ENCODE assay signal across 16 cellular contexts in genomic region chr4:75142377-75142776, GRCh38.
DNase-seq lines count a peak whose midpoint lies in the region; ATAC-seq and TF ChIP-seq lines count a peak whose summit lies in the region.
"Had no signal": no experiment of that assay in that cellular context is flagged by ENCODE, and none has a peak within 500 bp of the region (broad histone marks: within the 10 kb centered on the region; RNA-seq: fewer than 3 reads in every experiment).

No MANE protein-coding gene starts in this region.

- POLR2A ChIA-PET in IMR-90 (lab: Charles Lee; ENCODE audit: unreplicated experiment) = no interaction called here

- dilution Hi-C loops in IMR-90 (cut with HindIII; ENCODE audit: low sequenced_read_pairs, unreplicated experiment) = no loop called here

- H3K36me3 ChIP-seq in IMR-90 (ENCODE audit: control insufficient read depth, insufficient read depth, low read length) (no peaks in the 10 kb centered on the region), adipocyte (ENCODE audit: control insufficient read depth, insufficient read depth, low read length, severe bottlenecking) (no peaks in the 10 kb centered on the region), tibial artery (no peaks in the 10 kb centered on the region), prostate gland (no peaks in the 10 kb centered on the region)
- H3K36me3 ChIP-seq: SJCRH30, tibial nerve had no signal

- no peak overlapping the region for H4K91ac ChIP-seq in IMR-90 (ENCODE audit: insufficient read depth, low read depth, low read length)

- H3K18ac ChIP-seq in IMR-90 (ENCODE audit: low read depth, low read length) = no peak overlapping the region

- no peak overlapping the region for H2BK15ac ChIP-seq in IMR-90 (ENCODE audit: low read depth, low read length)

- H4K8ac ChIP-seq in IMR-90 (ENCODE audit: low read depth in 2 of 2, low read length in 2 of 2) = no peak overlapping the region

- no peak overlapping the region for H3K4me3 ChIP-seq in IMR-90 (ENCODE audit: insufficient read depth, low read depth, low read length)
- peak overlapping the region; percentile 24 for H3K4me3 ChIP-seq in adipocyte (ENCODE audit: low read length)
- H3K4me3 ChIP-seq in tibial artery = no peak overlapping the region
- H3K4me3 ChIP-seq in prostate gland = no peak overlapping the region
- H3K4me3 ChIP-seq: SJCRH30, tibial nerve had no signal

- H3K56ac ChIP-seq in IMR-90 (ENCODE audit: extremely low read depth, insufficient read depth, low read length) = no peak overlapping the region

- H3K9me1 ChIP-seq in IMR-90 (ENCODE audit: insufficient read depth, low read length) = no peaks in the 10 kb centered on the region

- no peaks in the 10 kb centered on the region for H3K9me3 ChIP-seq in IMR-90 (ENCODE audit: control insufficient read depth, insufficient read depth, low read length)
- no peaks in the 10 kb centered on the region for H3K9me3 ChIP-seq in adipocyte (ENCODE audit: control insufficient read depth, low read length)
- no peaks in the 10 kb centered on the region for H3K9me3 ChIP-seq in tibial artery
- H3K9me3 ChIP-seq in prostate gland = no peaks in the 10 kb centered on the region
- H3K9me3 ChIP-seq: SJCRH30, tibial nerve had no signal

- H3K23ac ChIP-seq in IMR-90 (ENCODE audit: low read depth, low read length) = no peak overlapping the region

- H3K14ac ChIP-seq in IMR-90 (replicated peaks; ENCODE audit: low read depth, low read length) = no peak overlapping the region

- no peak overlapping the region for H2BK120ac ChIP-seq in IMR-90 (ENCODE audit: low read depth, low read length)

- WGBS in IMR-90 (ENCODE audit: extremely low coverage in 2 of 2, insufficient read length in 1 of 2), 2 experiments = no CpG with 5 or more reads among the region's 2 CpGs
- 82% methylated on average over 2 of the region's 2 CpGs for WGBS in prostate gland

- ATAC-seq in IMR-90 (ENCODE audit: low read depth) = no peak
- ATAC-seq: right cardiac atrium had no signal

- in situ Hi-C loops in IMR-90 (cut with MboI; ENCODE audit: low sequenced_read_pairs) = no loop called here

- H3K4me2 ChIP-seq in IMR-90 (ENCODE audit: low read depth, low read length) = no peak overlapping the region

- CTCF ChIA-PET in IMR-90 (lab: Yijun Ruan, JAX) = interaction anchor here (0.7 kb wide), 1 partner anchor 37 kb away, joined by 3 read pairs; no protein-coding TSS in a partner anchor

- H2AK9ac ChIP-seq in IMR-90 (replicated peaks; ENCODE audit: low read depth, low read length, poor library complexity) = no peak overlapping the region

- H3K9ac ChIP-seq in IMR-90 (ENCODE audit: low read depth, low read length) = no peak overlapping the region
- peak overlapping the region; percentile 37 for H3K9ac ChIP-seq in adipocyte (ENCODE audit: low read length)

- no peak overlapping the region for H2BK5ac ChIP-seq in IMR-90 (ENCODE audit: low read depth, low read length, poor library complexity, severe bottlenecking)

- H2AFZ ChIP-seq in IMR-90 (replicated peaks; ENCODE audit: low read length, poor library complexity) = no peak overlapping the region

- no peak overlapping the region for H3K4ac ChIP-seq in IMR-90 (ENCODE audit: low read depth, low read length)

- H3K27ac ChIP-seq in IMR-90 (ENCODE audit: insufficient read depth, low read length) (no peak overlapping the region), tibial artery (peak overlapping the region; percentile 65 to 76), prostate gland (no peak overlapping the region)
- H3K27ac ChIP-seq: SJCRH30 had no signal

- H2BK20ac ChIP-seq in IMR-90 (ENCODE audit: low read depth, low read length) = no peak overlapping the region

- intact Hi-C loops in IMR-90 (cut with micrococcal nuclease) (no loop called here), tibial artery (cut with DNase I; ENCODE audit: low total_unique reads) (no loop called here), prostate gland (cut with DNase I) (no loop called here)

- no TSS peak for BruUV-seq in IMR-90 (replicated peaks; lab: Mats Ljungman, UMichigan)

- H3K4me1 ChIP-seq in IMR-90 (ENCODE audit: control insufficient read depth, insufficient read depth, low read length) = 0 out of 2 replicates have a peak, but pooled peaks cover 2% of the 10 kb centered on the region
- H3K4me1 ChIP-seq in adipocyte (ENCODE audit: control insufficient read depth, insufficient read depth, low read length) = peaks cover 15% of the 10 kb centered on the region
- peaks cover 0 to 32% (median 6%) of the 10 kb centered on the region in 4 donors for H3K4me1 ChIP-seq in tibial artery
- H3K4me1 ChIP-seq in prostate gland (replicated peaks) = no peaks in the 10 kb centered on the region
- H3K4me1 ChIP-seq: SJCRH30, tibial nerve had no signal

- DNase-seq in IMR-90 = peak; percentile 24
- DNase-seq in adipocyte (ENCODE audit: low read depth) = peak; percentile 17
- peak; percentile 2 for DNase-seq in iris pigment epithelial cell (ENCODE audit: low read depth)
- DNase-seq in tibial artery = no peak
- DNase-seq in NCI-H2171 (lab: John Stamatoyannopoulos, UW) = no peak
- DNase-seq in NCI-H1048 (lab: John Stamatoyannopoulos, UW) = no peak
- no peak for DNase-seq in prostate gland (ENCODE audit: low spot score)
- DNase-seq: activated CD4-positive, alpha-beta T cell treated with anti-CD3 and anti-CD28 coated beads, Interleukin-2, amount 50 U/mL, for 4 hours; activated gamma-delta T cell; amygdala; cerebellar nuclear complex; NCI-H2029 treated with DMSO at 0.1 percent for 48 hours; NCI-H524 treated with DMSO at 0.1 percent for 48 hours; right cardiac atrium had no signal

- no peak for TF ChIP-seq POLR2A in IMR-90 (IDR thresholded peaks at IDR 0.05; ENCODE audit: low read depth, low read length)
- no peak for TF ChIP-seq POLR2A in prostate gland (IDR thresholded peaks at IDR 0.05)

- H2AK5ac ChIP-seq in IMR-90 (ENCODE audit: low read depth, low read length) = no peak overlapping the region

- TF ChIP-seq CTCF in IMR-90 (conservative IDR thresholded peaks at IDR 0.05; ENCODE audit: low read depth, low read length) (no peak), tibial artery (IDR thresholded peaks at IDR 0.05) (no peak), prostate gland (IDR thresholded peaks at IDR 0.05) (no peak)

- TF ChIP-seq RAD21 in IMR-90 (IDR thresholded peaks at IDR 0.05; ENCODE audit: low read length) = no peak

- no peaks in the 10 kb centered on the region for H3K79me1 ChIP-seq in IMR-90 (ENCODE audit: low read depth in 1 of 2, low read length in 2 of 2)

- no peaks in the 10 kb centered on the region for H4K20me1 ChIP-seq in IMR-90 (ENCODE audit: insufficient read depth, low read length)

- H3K27me3 ChIP-seq in IMR-90 (ENCODE audit: control insufficient read depth, insufficient read depth, low read length) (no peaks in the 10 kb centered on the region), adipocyte (replicated peaks; ENCODE audit: control insufficient read depth, insufficient read depth, low read length) (no peaks in the 10 kb centered on the region), tibial artery (no peaks in the 10 kb centered on the region), prostate gland (replicated peaks; ENCODE audit: insufficient read depth) (no peaks in the 10 kb centered on the region)
- H3K27me3 ChIP-seq: SJCRH30, tibial nerve had no signal

- H4K5ac ChIP-seq in IMR-90 (ENCODE audit: low read depth, low read length) = no peak overlapping the region

TF ChIP-seq in IMR-90, 13 proteins besides CTCF, POLR2A, EP300 and RAD21:
- no peak for TF ChIP-seq MAFK (IDR thresholded peaks at IDR 0.05; ENCODE audit: low read depth, low read length)
- TF ChIP-seq USF2 (IDR thresholded peaks at IDR 0.05; ENCODE audit: low read depth, low read length) = no peak
- TF ChIP-seq RFX5 (IDR thresholded peaks at IDR 0.05; ENCODE audit: low read depth, low read length) = no peak
- TF ChIP-seq NFE2L2 (IDR thresholded peaks at IDR 0.05; ENCODE audit: low read depth, low read length) = no peak
- TF ChIP-seq FOS (IDR thresholded peaks at IDR 0.05; ENCODE audit: low read depth, low read length) = no peak
- no peak for TF ChIP-seq BHLHE40 (IDR thresholded peaks at IDR 0.05; ENCODE audit: low read depth, low read length)
- no peak for TF ChIP-seq MAZ (IDR thresholded peaks at IDR 0.05; ENCODE audit: borderline replicate concordance, low read depth, low read length)
- TF ChIP-seq ELK1 (IDR thresholded peaks at IDR 0.05; ENCODE audit: borderline replicate concordance, low read depth, low read length) = no peak
- no peak for TF ChIP-seq RCOR1 (IDR thresholded peaks at IDR 0.05; ENCODE audit: insufficient replicate concordance, low read length)
- TF ChIP-seq CEBPB (IDR thresholded peaks at IDR 0.05; ENCODE audit: low read depth, low read length) = no peak
- no peak for TF ChIP-seq CHD1 (IDR thresholded peaks at IDR 0.05; ENCODE audit: low read depth, low read length)

Comparison
In these comparisons a context has a peak if more than half of its experiments do, and no peak if none do; other contexts are left out.
1. DNase-seq: peak in IMR-90 (single experiment), adipocyte (single experiment) and iris pigment epithelial cell (single experiment); none in tibial artery (0 of 2), NCI-H2171 (single experiment), NCI-H1048 (single experiment) and prostate gland (single experiment).
2. H3K27ac ChIP-seq: peak in tibial artery (2 of 2); none in IMR-90 (single experiment) and prostate gland (0 of 2).